Comparison of ENCODE assay signal across 1 cellular context in the genomic region with DNA sequence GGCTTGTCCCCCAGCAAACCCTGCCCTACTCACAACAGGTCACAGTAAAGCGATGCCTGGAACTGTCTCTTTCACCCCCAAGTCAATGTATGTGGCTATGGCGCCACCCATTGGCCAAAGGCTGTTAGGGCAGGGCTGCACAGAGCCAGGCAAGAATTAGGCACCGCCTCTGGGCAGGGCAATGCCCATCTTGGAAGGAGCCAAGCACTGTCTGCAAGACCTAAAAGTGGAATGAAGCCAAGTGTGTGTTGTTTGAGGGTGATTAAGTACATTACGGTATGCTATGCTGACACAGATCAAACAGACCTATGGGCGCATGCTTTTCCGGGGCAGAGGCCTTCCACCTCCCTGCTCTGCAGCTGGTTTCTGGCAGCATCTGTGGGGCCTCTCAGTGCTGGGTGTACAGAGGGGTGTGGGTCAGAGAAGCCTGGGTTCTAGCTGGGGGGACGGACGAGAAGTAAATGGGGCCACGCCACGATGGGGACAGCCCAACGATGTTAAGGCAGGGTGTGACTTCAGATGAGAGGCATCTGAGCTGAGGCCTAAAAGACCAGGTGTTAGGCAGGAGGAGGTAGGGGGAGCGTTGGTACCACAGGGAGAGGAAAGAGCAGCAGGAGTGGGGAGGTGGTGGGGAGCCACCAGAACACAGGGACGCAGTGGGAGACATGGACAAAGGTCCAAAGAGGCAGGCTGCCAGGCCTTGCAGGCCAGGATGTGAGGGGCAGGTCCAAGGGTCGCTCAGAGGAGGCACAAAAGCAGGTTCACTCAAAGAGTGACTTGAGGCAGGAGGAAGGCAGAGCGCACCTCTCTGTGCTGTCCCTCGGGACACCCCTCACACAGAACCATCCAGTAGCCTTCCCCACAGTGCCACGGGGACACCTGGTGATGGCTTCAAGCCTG.
TF ChIP-seq lines count a peak whose summit lies in the region.

No MANE protein-coding gene starts in this region.

TF ChIP-seq in K562, 482 proteins besides CTCF, POLR2A, EP300 and RAD21 (continued from another document and continues in another):
- TF ChIP-seq, protein P1, sequence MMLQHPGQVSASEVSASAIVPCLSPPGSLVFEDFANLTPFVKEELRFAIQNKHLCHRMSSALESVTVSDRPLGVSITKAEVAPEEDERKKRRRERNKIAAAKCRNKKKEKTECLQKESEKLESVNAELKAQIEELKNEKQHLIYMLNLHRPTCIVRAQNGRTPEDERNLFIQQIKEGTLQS (IDR thresholded peaks at IDR 0.05) = no peak
- TF ChIP-seq, protein P1 (CRISPR knock-in tag; conservative IDR thresholded peaks at IDR 0.05) = no peak
- TF ChIP-seq MNT (conservative IDR thresholded peaks at IDR 0.05) = no peak
- no peak for TF ChIP-seq NCOA4 (IDR thresholded peaks at IDR 0.05; ENCODE audit: partially characterized antibody)
- TF ChIP-seq, protein P2, sequence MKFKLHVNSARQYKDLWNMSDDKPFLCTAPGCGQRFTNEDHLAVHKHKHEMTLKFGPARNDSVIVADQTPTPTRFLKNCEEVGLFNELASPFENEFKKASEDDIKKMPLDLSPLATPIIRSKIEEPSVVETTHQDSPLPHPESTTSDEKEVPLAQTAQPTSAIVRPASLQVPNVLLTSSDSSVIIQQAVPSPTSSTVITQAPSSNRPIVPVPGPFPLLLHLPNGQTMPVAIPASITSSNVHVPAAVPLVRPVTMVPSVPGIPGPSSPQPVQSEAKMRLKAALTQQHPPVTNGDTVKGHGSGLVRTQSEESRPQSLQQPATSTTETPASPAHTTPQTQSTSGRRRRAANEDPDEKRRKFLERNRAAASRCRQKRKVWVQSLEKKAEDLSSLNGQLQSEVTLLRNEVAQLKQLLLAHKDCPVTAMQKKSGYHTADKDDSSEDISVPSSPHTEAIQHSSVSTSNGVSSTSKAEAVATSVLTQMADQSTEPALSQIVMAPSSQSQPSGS (CRISPR knock-in tag; IDR thresholded peaks at IDR 0.05) = no peak
- TF ChIP-seq FIP1L1 (IDR thresholded peaks at IDR 0.05; ENCODE audit: low read depth, low read length, poor library complexity, severe bottlenecking) = no peak
- TF ChIP-seq XRCC4 (IDR thresholded peaks at IDR 0.05; ENCODE audit: extremely low read depth, insufficient read depth, insufficient read length) = no peak
- TF ChIP-seq HNRNPL (IDR thresholded peaks at IDR 0.05; ENCODE audit: low read depth, low read length) = no peak
- TF ChIP-seq JUND (IDR thresholded peaks at IDR 0.05; ENCODE audit: borderline replicate concordance, low read depth, low read length) = peak; percentile 44; the same call in 1 of the 2 replicates
- TF ChIP-seq JUND (tag; IDR thresholded peaks at IDR 0.05; ENCODE audit: borderline replicate concordance, low read depth, low read length) = no peak
- 0 out of 2 replicates have a peak, but pooled peaks have one; percentile 30 for TF ChIP-seq KLF16 (IDR thresholded peaks at IDR 0.05)
- no peak for TF ChIP-seq MAFF (IDR thresholded peaks at IDR 0.05; ENCODE audit: low read length)
- TF ChIP-seq RUNX1 (IDR thresholded peaks at IDR 0.05; ENCODE audit: low read depth) = no peak
- no peak for TF ChIP-seq NUFIP1 (IDR thresholded peaks at IDR 0.05; ENCODE audit: partially characterized antibody)
- no peak for TF ChIP-seq NFXL1 (CRISPR knock-in tag; IDR thresholded peaks at IDR 0.05)
- TF ChIP-seq ZC3H11A (IDR thresholded peaks at IDR 0.05; ENCODE audit: low read depth, low read length) = no peak
- TF ChIP-seq MXI1 (IDR thresholded peaks at IDR 0.05; ENCODE audit: low read depth, low read length) = 0 out of 2 replicates have a peak, but pooled peaks have one; percentile 27
- TF ChIP-seq POLR2AphosphoS5 (IDR thresholded peaks at IDR 0.05; ENCODE audit: control insufficient read depth, insufficient read depth, low read depth, low read length) = no peak
- no peak for TF ChIP-seq TARDBP (IDR thresholded peaks at IDR 0.05)
- no peak for TF ChIP-seq ZNF778 (CRISPR knock-in tag; IDR thresholded peaks at IDR 0.05)
- TF ChIP-seq, protein P3, sequence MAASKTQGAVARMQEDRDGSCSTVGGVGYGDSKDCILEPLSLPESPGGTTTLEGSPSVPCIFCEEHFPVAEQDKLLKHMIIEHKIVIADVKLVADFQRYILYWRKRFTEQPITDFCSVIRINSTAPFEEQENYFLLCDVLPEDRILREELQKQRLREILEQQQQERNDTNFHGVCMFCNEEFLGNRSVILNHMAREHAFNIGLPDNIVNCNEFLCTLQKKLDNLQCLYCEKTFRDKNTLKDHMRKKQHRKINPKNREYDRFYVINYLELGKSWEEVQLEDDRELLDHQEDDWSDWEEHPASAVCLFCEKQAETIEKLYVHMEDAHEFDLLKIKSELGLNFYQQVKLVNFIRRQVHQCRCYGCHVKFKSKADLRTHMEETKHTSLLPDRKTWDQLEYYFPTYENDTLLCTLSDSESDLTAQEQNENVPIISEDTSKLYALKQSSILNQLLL (CRISPR knock-in tag; IDR thresholded peaks at IDR 0.05; ENCODE audit: borderline replicate concordance) = no peak
- no peak for TF ChIP-seq TRIM24 (IDR thresholded peaks at IDR 0.05)
- no peak for TF ChIP-seq ETV5 (CRISPR knock-in tag; IDR thresholded peaks at IDR 0.05; ENCODE audit: low read depth)
- TF ChIP-seq, protein P4, sequence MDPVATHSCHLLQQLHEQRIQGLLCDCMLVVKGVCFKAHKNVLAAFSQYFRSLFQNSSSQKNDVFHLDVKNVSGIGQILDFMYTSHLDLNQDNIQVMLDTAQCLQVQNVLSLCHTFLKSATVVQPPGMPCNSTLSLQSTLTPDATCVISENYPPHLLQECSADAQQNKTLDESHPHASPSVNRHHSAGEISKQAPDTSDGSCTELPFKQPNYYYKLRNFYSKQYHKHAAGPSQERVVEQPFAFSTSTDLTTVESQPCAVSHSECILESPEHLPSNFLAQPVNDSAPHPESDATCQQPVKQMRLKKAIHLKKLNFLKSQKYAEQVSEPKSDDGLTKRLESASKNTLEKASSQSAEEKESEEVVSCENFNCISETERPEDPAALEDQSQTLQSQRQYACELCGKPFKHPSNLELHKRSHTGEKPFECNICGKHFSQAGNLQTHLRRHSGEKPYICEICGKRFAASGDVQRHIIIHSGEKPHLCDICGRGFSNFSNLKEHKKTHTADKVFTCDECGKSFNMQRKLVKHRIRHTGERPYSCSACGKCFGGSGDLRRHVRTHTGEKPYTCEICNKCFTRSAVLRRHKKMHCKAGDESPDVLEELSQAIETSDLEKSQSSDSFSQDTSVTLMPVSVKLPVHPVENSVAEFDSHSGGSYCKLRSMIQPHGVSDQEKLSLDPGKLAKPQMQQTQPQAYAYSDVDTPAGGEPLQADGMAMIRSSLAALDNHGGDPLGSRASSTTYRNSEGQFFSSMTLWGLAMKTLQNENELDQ (CRISPR knock-in tag; IDR thresholded peaks at IDR 0.05; ENCODE audit: borderline replicate concordance) = no peak
- peak; percentile 99 for TF ChIP-seq SMC3 (conservative IDR thresholded peaks at IDR 0.05; ENCODE audit: insufficient read depth, low read depth, low read length)
- no peak for TF ChIP-seq CREB1 (IDR thresholded peaks at IDR 0.05)
- TF ChIP-seq CREB1 (CRISPR knock-in tag; IDR thresholded peaks at IDR 0.05) = no peak
- no peak for TF ChIP-seq CREBBP (IDR thresholded peaks at IDR 0.05; ENCODE audit: low read depth, low read length)
- 0 out of 4 replicates have a peak, but pooled peaks of 1 of the 2 experiments have one; percentile 34 for TF ChIP-seq TBL1XR1 (IDR thresholded peaks at IDR 0.05; ENCODE audit: low read length in 2 of 2)
- no peak for TF ChIP-seq PPARD (CRISPR knock-in tag; IDR thresholded peaks at IDR 0.05)
- TF ChIP-seq MYC (IDR thresholded peaks at IDR 0.05; ENCODE audit: low read depth, low read length) = no peak
- no peak for TF ChIP-seq MYC (CRISPR knock-in tag; IDR thresholded peaks at IDR 0.05; ENCODE audit: borderline replicate concordance, low read depth)
- no peak for TF ChIP-seq ZNF24 (IDR thresholded peaks at IDR 0.05)
- TF ChIP-seq HES1 (IDR thresholded peaks at IDR 0.05; ENCODE audit: low read depth) = no peak
- TF ChIP-seq ZNF354B (CRISPR knock-in tag; IDR thresholded peaks at IDR 0.05) = no peak
- 0 out of 4 replicates have a peak, but pooled peaks of 1 of the 2 experiments have one; percentile 24 for TF ChIP-seq RCOR1 (IDR thresholded peaks at IDR 0.05; ENCODE audit: borderline replicate concordance in 1 of 2, low read depth in 2 of 2, low read length in 2 of 2)
- TF ChIP-seq U2AF2 (optimal IDR thresholded peaks at IDR 0.05; ENCODE audit: low read depth, low read length) = no peak
- TF ChIP-seq RBFOX2 (IDR thresholded peaks at IDR 0.05; ENCODE audit: low read depth, low read length) = no peak
- TF ChIP-seq MTA3 (IDR thresholded peaks at IDR 0.05; ENCODE audit: borderline replicate concordance) = peak; percentile 27; the same call in 1 of the 2 replicates
- TF ChIP-seq DNMT1 (IDR thresholded peaks at IDR 0.05) = no peak
- TF ChIP-seq KLF13 (tag; IDR thresholded peaks at IDR 0.05; ENCODE audit: borderline replicate concordance, low read depth) = 0 out of 2 replicates have a peak, but pooled peaks have one; percentile 29
- TF ChIP-seq DEAF1 (CRISPR knock-in tag; IDR thresholded peaks at IDR 0.05) = peak; percentile 88
- TF ChIP-seq HINFP (tag; conservative IDR thresholded peaks at IDR 0.05; ENCODE audit: low read depth) = no peak
- TF ChIP-seq NCOA6 (IDR thresholded peaks at IDR 0.05) = no peak
- no peak for TF ChIP-seq ZNF699 (CRISPR knock-in tag; IDR thresholded peaks at IDR 0.05; ENCODE audit: insufficient replicate concordance)
- TF ChIP-seq, protein P5, sequence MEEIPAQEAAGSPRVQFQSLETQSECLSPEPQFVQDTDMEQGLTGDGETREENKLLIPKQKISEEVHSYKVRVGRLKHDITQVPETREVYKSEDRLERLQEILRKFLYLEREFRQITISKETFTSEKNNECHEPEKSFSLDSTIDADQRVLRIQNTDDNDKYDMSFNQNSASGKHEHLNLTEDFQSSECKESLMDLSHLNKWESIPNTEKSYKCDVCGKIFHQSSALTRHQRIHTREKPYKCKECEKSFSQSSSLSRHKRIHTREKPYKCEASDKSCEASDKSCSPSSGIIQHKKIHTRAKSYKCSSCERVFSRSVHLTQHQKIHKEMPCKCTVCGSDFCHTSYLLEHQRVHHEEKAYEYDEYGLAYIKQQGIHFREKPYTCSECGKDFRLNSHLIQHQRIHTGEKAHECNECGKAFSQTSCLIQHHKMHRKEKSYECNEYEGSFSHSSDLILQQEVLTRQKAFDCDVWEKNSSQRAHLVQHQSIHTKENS (CRISPR knock-in tag; IDR thresholded peaks at IDR 0.05) = no peak
- TF ChIP-seq IRF1 (CRISPR knock-in tag; IDR thresholded peaks at IDR 0.05; ENCODE audit: borderline replicate concordance) = no peak
- TF ChIP-seq ZNF347 (CRISPR knock-in tag; IDR thresholded peaks at IDR 0.05; ENCODE audit: low read depth) = no peak
- no peak for TF ChIP-seq NONO (IDR thresholded peaks at IDR 0.05; ENCODE audit: low read depth in 2 of 2, low read length in 1 of 2)
- TF ChIP-seq NR2C1 (IDR thresholded peaks at IDR 0.05) = no peak
- no peak for TF ChIP-seq NR2C1 (tag; IDR thresholded peaks at IDR 0.05)
- TF ChIP-seq ZNF316 (IDR thresholded peaks at IDR 0.05) = no peak
